In genomic region chr10:44995914-44996633, GRCh38 we compare ENCODE assay signal across 8 cellular contexts. TPM values are rescaled to one million over a fixed set of nuclear protein-coding genes. Genes with fewer than 3 reads are reported as not detected.
DNase-seq lines count a peak whose midpoint lies in the region; ATAC-seq and TF ChIP-seq lines count a peak whose summit lies in the region.

No MANE protein-coding gene starts in this region.

- H2BK12ac ChIP-seq in trophoblast cell (ENCODE audit: low read length), result peak overlapping the region; percentile 1

- peaks cover 52% of the 10 kb centered on the region for H3K79me1 ChIP-seq in trophoblast cell (ENCODE audit: low read length)

- H3K9me3 ChIP-seq in BLaER1 (no peaks in the 10 kb centered on the region), gastroesophageal sphincter (no peaks in the 10 kb centered on the region), trophoblast cell (ENCODE audit: insufficient read depth, low read depth, low read length) (no peaks in the 10 kb centered on the region)

- TF ChIP-seq CTCF in gastroesophageal sphincter (IDR thresholded peaks at IDR 0.05), result no peak

- peak overlapping the region; percentile 98 for H3K27ac ChIP-seq in BLaER1
- peak overlapping the region; percentile 74 to 97 (median 94) for H3K27ac ChIP-seq in gastroesophageal sphincter
- H3K27ac ChIP-seq in trophoblast cell (ENCODE audit: low read depth, low read length), result peak overlapping the region; percentile 70

- no peak overlapping the region for H4K8ac ChIP-seq in trophoblast cell (ENCODE audit: low read depth, low read length)

- H2BK5ac ChIP-seq in trophoblast cell (ENCODE audit: low read depth, low read length, poor library complexity), result peak overlapping the region; percentile 47

- ATAC-seq in gastroesophageal sphincter (peak; percentile 62), HG03432 (IDR thresholded peaks at IDR 0.05; ENCODE audit: unreplicated experiment) (no peak), HG02870 (IDR thresholded peaks at IDR 0.05; ENCODE audit: unreplicated experiment) (no peak)

- peak overlapping the region; percentile 74 for H4K91ac ChIP-seq in trophoblast cell (ENCODE audit: low read depth, low read length)

- DNase-seq in RPMI8226, result peak; percentile 83
- peak in 1 of 2 donors; percentile 68 for DNase-seq in trophoblast cell
- DNase-seq in activated CD4-positive, CD25-positive, alpha-beta regulatory T cell (lab: John Stamatoyannopoulos, UW), result no peak
- no peak for DNase-seq in activated T-cell treated with anti-CD3 and anti-CD28 coated beads, Interleukin-2, amount 50 U/mL, for 1 hour

- H3K4ac ChIP-seq in trophoblast cell (ENCODE audit: low read depth, low read length), result no peak overlapping the region

- peaks cover 9% of the 10 kb centered on the region for H3K79me2 ChIP-seq in trophoblast cell (ENCODE audit: control insufficient read depth, insufficient read depth, low read length, poor library complexity)

- no peak for TF ChIP-seq EP300 in gastroesophageal sphincter (IDR thresholded peaks at IDR 0.05)

- peak overlapping the region; percentile 9 for H2BK120ac ChIP-seq in trophoblast cell (ENCODE audit: insufficient read depth, low read length, poor library complexity)

- H4K12ac ChIP-seq in trophoblast cell (ENCODE audit: low read depth, low read length), result no peak overlapping the region

- H3K14ac ChIP-seq in trophoblast cell (ENCODE audit: low read length), result peak overlapping the region; percentile 24

- peak overlapping the region; percentile 15 for H2AFZ ChIP-seq in trophoblast cell (ENCODE audit: insufficient read depth, low read length, poor library complexity)

- H2AK5ac ChIP-seq in trophoblast cell (ENCODE audit: low read length), result no peak overlapping the region

- H4K20me1 ChIP-seq in BLaER1, result no peaks in the 10 kb centered on the region

- H3K36me3 ChIP-seq in BLaER1 (no peaks in the 10 kb centered on the region), gastroesophageal sphincter (peaks cover 0 to 30% of the 10 kb centered on the region in 2 donors), trophoblast cell (ENCODE audit: control insufficient read depth in 1 of 2, insufficient read depth in 2 of 2, low read length in 2 of 2) (peaks cover 2 to 12% of the 10 kb centered on the region in 2 experiments)

- H3K9ac ChIP-seq in BLaER1 (peak overlapping the region; percentile 82), trophoblast cell (ENCODE audit: low read length) (no peak overlapping the region)

- WGBS in gastroesophageal sphincter (ENCODE audit: low coverage in 1 of 2), 2 donors, result 0 to 6% methylated on average over 2 to 4 of the region's 9 CpGs
- WGBS in trophoblast cell (ENCODE audit: extremely low coverage, insufficient coverage, insufficient read length), result no CpG with 5 or more reads among the region's 9 CpGs

- no peak for TF ChIP-seq POLR2A in gastroesophageal sphincter (IDR thresholded peaks at IDR 0.05)

- H3K4me3 ChIP-seq in BLaER1 (peak overlapping the region; percentile 27), gastroesophageal sphincter (peak overlapping the region in 1 of 2 donors; percentile 1), trophoblast cell (ENCODE audit: low read depth, low read length) (no peak overlapping the region)

- peaks cover 92% of the 10 kb centered on the region for H3K4me1 ChIP-seq in BLaER1
- H3K4me1 ChIP-seq in gastroesophageal sphincter, result peaks cover 10 to 96% (median 36%) of the 10 kb centered on the region in 3 donors
- H3K4me1 ChIP-seq in trophoblast cell (ENCODE audit: control insufficient read depth in 1 of 2, insufficient read depth in 2 of 2, low read length in 2 of 2), result peaks cover 23 to 27% of the 10 kb centered on the region in 2 experiments

- no peak overlapping the region for H3K23ac ChIP-seq in trophoblast cell (ENCODE audit: low read length)

- H3K4me2 ChIP-seq in BLaER1 (peak overlapping the region; percentile 97), trophoblast cell (ENCODE audit: low read length) (no peak overlapping the region)

- no peak overlapping the region for H3K18ac ChIP-seq in trophoblast cell (ENCODE audit: low read length)

- H3K27me3 ChIP-seq in BLaER1 (no peaks in the 10 kb centered on the region), gastroesophageal sphincter (no peaks in the 10 kb centered on the region), trophoblast cell (ENCODE audit: insufficient read depth, low read length) (no peaks in the 10 kb centered on the region)

RNA-seq across cellular contexts. Expression of gene ZNF22, which starts 4.6 kb away (rescaled TPM):
- total RNA-seq in gastroesophageal sphincter, result 10 to 100 TPM; 19.2 to 35.6 (median 27.1) TPM
- polyA plus RNA-seq in trophoblast cell (2013), result 31.5 and 32.1 TPM in 2 replicates

RNA-seq across cellular contexts. Expression of gene DEPP1, which starts 17.5 kb away (rescaled TPM):
- total RNA-seq in gastroesophageal sphincter, result 100 to 1,000 TPM in 2 of 4 donors, 10 to 100 TPM in 2; 48.3 to 428 (median 103) TPM
- polyA plus RNA-seq in trophoblast cell (2013), result 120 and 128 TPM in 2 replicates

RNA-seq across cellular contexts. Expression of gene RASSF4, which starts 36.5 kb away (rescaled TPM):
- total RNA-seq in gastroesophageal sphincter, result 10 to 100 TPM; 23.5 to 57.7 (median 31.6) TPM
- polyA plus RNA-seq in trophoblast cell (2013), result 9.7 and 11.1 TPM in 2 replicates
